ENCODE assay signal across 8 cellular contexts in genomic region chr3:171187706-171188290, GRCh38.
DNase-seq lines count a peak whose midpoint lies in the region; ATAC-seq and TF ChIP-seq lines count a peak whose summit lies in the region.

No MANE protein-coding gene starts in this region.

- TF ChIP-seq CTCF in AG09319 (IDR thresholded peaks at IDR 0.05; ENCODE audit: low read depth, low read length) (peak; percentile 62), GM12875 (IDR thresholded peaks at IDR 0.05; ENCODE audit: borderline replicate concordance, insufficient read depth, low read depth, low read length) (peak; percentile 76), LNCaP clone FGC (IDR thresholded peaks at IDR 0.05; ENCODE audit: control insufficient read depth, extremely low read depth, insufficient read depth) (peak; percentile 82), foreskin keratinocyte (conservative IDR thresholded peaks at IDR 0.05) (peak; percentile 72)

- ATAC-seq in SK-N-SH treated with all-trans-retinoic acid at 6 μM for 48 hours (peak; percentile 39; the same call in 2 of the 3 replicates), foreskin keratinocyte (peak; percentile 65)

- H3K27ac ChIP-seq in foreskin keratinocyte, result no peak overlapping the region

- H3K27me3 ChIP-seq in foreskin keratinocyte, result no peaks in the 10 kb centered on the region

- H3K4me3 ChIP-seq in GM12875 (ENCODE audit: low read depth, low read length), result no peak overlapping the region
- no peak overlapping the region for H3K4me3 ChIP-seq in LNCaP clone FGC (ENCODE audit: low read depth, low read length)

- DNase-seq in AG09319 (ENCODE audit: extremely low read depth, low read depth) (no peak), LNCaP clone FGC (ENCODE audit: low read depth) (no peak), foreskin keratinocyte (no peak), renal cortical epithelial cell (ENCODE audit: low read depth) (peak; percentile 57), NCI-H345 treated with DMSO at 0.1 percent for 48 hours (lab: John Stamatoyannopoulos, UW; ENCODE audit: unreplicated experiment) (no peak)
- DNase-seq in stimulated activated CD8-positive, alpha-beta memory T cell treated with anti-CD3 and anti-CD28 coated beads, Interleukin-4, amount 100 ng/mL, for 48 hours, result no peak

- H3K4me1 ChIP-seq in foreskin keratinocyte, result no peaks in the 10 kb centered on the region

TF ChIP-seq in SK-N-SH treated with all-trans-retinoic acid at 6 μM for 48 hours, 23 proteins besides CTCF, POLR2A, EP300 and RAD21:
- TF ChIP-seq ISL1 (CRISPR knock-in tag; IDR thresholded peaks at IDR 0.05) (no peak), PPARA (CRISPR knock-in tag; IDR thresholded peaks at IDR 0.05; ENCODE audit: borderline replicate concordance) (no peak), ESRRG (CRISPR knock-in tag; IDR thresholded peaks at IDR 0.05) (no peak), CREB5 (CRISPR knock-in tag; IDR thresholded peaks at IDR 0.05; ENCODE audit: low read depth) (no peak), ZNF8 (CRISPR knock-in tag; IDR thresholded peaks at IDR 0.05) (no peak), OSR1 (CRISPR knock-in tag; IDR thresholded peaks at IDR 0.05) (no peak), RARB (CRISPR knock-in tag; IDR thresholded peaks at IDR 0.05) (no peak), TOX (CRISPR knock-in tag; IDR thresholded peaks at IDR 0.05; ENCODE audit: borderline replicate concordance) (no peak), GLIS3 (CRISPR knock-in tag; IDR thresholded peaks at IDR 0.05) (no peak)
- TF ChIP-seq, protein P1, sequence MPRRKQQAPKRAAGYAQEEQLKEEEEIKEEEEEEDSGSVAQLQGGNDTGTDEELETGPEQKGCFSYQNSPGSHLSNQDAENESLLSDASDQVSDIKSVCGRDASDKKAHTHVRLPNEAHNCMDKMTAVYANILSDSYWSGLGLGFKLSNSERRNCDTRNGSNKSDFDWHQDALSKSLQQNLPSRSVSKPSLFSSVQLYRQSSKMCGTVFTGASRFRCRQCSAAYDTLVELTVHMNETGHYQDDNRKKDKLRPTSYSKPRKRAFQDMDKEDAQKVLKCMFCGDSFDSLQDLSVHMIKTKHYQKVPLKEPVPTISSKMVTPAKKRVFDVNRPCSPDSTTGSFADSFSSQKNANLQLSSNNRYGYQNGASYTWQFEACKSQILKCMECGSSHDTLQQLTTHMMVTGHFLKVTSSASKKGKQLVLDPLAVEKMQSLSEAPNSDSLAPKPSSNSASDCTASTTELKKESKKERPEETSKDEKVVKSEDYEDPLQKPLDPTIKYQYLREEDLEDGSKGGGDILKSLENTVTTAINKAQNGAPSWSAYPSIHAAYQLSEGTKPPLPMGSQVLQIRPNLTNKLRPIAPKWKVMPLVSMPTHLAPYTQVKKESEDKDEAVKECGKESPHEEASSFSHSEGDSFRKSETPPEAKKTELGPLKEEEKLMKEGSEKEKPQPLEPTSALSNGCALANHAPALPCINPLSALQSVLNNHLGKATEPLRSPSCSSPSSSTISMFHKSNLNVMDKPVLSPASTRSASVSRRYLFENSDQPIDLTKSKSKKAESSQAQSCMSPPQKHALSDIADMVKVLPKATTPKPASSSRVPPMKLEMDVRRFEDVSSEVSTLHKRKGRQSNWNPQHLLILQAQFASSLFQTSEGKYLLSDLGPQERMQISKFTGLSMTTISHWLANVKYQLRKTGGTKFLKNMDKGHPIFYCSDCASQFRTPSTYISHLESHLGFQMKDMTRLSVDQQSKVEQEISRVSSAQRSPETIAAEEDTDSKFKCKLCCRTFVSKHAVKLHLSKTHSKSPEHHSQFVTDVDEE (CRISPR knock-in tag; IDR thresholded peaks at IDR 0.05), result no peak
- TF ChIP-seq, protein P2, sequence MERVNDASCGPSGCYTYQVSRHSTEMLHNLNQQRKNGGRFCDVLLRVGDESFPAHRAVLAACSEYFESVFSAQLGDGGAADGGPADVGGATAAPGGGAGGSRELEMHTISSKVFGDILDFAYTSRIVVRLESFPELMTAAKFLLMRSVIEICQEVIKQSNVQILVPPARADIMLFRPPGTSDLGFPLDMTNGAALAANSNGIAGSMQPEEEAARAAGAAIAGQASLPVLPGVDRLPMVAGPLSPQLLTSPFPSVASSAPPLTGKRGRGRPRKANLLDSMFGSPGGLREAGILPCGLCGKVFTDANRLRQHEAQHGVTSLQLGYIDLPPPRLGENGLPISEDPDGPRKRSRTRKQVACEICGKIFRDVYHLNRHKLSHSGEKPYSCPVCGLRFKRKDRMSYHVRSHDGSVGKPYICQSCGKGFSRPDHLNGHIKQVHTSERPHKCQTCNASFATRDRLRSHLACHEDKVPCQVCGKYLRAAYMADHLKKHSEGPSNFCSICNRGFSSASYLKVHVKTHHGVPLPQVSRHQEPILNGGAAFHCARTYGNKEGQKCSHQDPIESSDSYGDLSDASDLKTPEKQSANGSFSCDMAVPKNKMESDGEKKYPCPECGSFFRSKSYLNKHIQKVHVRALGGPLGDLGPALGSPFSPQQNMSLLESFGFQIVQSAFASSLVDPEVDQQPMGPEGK (CRISPR knock-in tag; IDR thresholded peaks at IDR 0.05; ENCODE audit: borderline replicate concordance), result no peak
